Comparison of ENCODE assay signal across 17 cellular contexts in the genomic region with DNA sequence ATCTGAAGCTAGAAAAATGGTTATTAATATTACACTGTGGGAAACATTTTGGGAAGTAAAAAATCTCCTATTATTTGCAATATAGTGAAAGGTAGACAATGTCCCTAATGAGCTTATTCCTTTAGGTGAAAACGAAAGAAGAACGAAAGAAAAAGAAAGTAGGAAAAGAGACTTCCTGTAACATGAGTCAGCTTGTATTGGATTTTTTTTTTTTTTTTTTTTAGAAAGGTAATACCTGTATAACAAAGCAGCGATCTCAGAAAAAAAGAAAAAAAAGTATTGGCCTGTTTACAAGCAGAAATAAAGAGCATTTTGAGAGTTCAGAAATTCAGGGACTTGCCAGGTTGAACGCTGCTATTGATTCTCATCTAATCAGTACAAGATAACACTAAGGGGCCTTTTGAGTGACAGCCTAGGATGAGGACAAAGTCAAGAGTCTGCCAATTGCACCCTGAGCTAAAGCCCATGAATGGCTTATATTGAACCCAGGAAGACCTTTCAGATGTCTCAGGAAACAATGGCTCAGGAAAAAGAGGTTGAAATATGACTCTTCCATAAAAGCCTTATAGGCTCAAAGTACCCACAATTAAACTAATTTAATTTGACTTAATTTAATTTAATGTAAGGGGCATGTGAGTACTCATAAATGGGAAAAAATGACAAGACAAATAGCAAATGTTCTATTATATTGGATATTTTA.
A peak's percentile ranks its signal among the peaks of the same experiment; 100 is the strongest.
DNase-seq lines count a peak whose midpoint lies in the region; ATAC-seq, FAIRE-seq and TF ChIP-seq lines count a peak whose summit lies in the region.
"Had no signal": no experiment of that assay in that cellular context is flagged by ENCODE, and none has a peak within 500 bp of the region (broad histone marks: within the 10 kb centered on the region; RNA-seq: fewer than 3 reads in every experiment).

No MANE protein-coding gene starts in this region.

- H3K79me2 ChIP-seq in GM23338 (replicated peaks; ENCODE audit: insufficient read depth) (no peaks in the 10 kb centered on the region), OCI-LY3 (ENCODE audit: low read length) (no peaks in the 10 kb centered on the region)

- WGBS in A549 (ENCODE audit: missing lambda C conversion rate): 15% methylated on average over 4 of the region's 4 CpGs

- no peak for TF ChIP-seq RAD21 in A549 (conservative IDR thresholded peaks at IDR 0.05 in 1 of 2, IDR thresholded peaks at IDR 0.05 in 1 of 2)

- H3K36me3 ChIP-seq in GM23338 (ENCODE audit: insufficient read depth): no peaks in the 10 kb centered on the region
- no peaks in the 10 kb centered on the region for H3K36me3 ChIP-seq in OCI-LY3 (replicated peaks; ENCODE audit: low read depth, low read length)
- no peaks in the 10 kb centered on the region for H3K36me3 ChIP-seq in kidney (ENCODE audit: control insufficient read depth in 1 of 2, insufficient read depth in 2 of 2, low read length in 2 of 2)
- H3K36me3 ChIP-seq: colonic mucosa had no signal

- H3K27ac Mint-ChIP-seq in GM23338: peak overlapping the region; percentile 78
- H3K27ac Mint-ChIP-seq: mesothelial cell of epicardium; stimulated activated naive B cell treated with anti-CD40 and anti-IgM and Interleukin-4, amounts not matched to agents 10 μg/mL and 1 μg/mL and 100 μg/mL, for 72 hours; T-helper 2 cell treated with Interferon-gamma antibody and Interleukin-4, amounts not matched to agents 5 μg/mL and 100 μg/mL, for 36 hours; type B pancreatic cell had no signal

- H2AFZ ChIP-seq in GM23338 (peak overlapping the region; percentile 4; the same call in 1 of the 2 replicates), OCI-LY3 (ENCODE audit: low read depth, low read length) (no peak overlapping the region)

- H3K4me1 Mint-ChIP-seq in GM23338: peaks cover 7% of the 10 kb centered on the region
- H3K4me1 Mint-ChIP-seq: stimulated activated naive B cell treated with anti-CD40 and anti-IgM and Interleukin-4, amounts not matched to agents 10 μg/mL and 1 μg/mL and 100 μg/mL, for 72 hours had no signal

- H3K4me3 Mint-ChIP-seq in GM23338: no peak overlapping the region
- H3K4me3 Mint-ChIP-seq: mesothelial cell of epicardium; stimulated activated naive B cell treated with anti-CD40 and anti-IgM and Interleukin-4, amounts not matched to agents 10 μg/mL and 1 μg/mL and 100 μg/mL, for 72 hours; T-helper 2 cell treated with Interferon-gamma antibody and Interleukin-4, amounts not matched to agents 5 μg/mL and 100 μg/mL, for 36 hours; type B pancreatic cell had no signal

- no peaks in the 10 kb centered on the region for H3K9me2 ChIP-seq in GM23338 (ENCODE audit: insufficient read depth)

- intact Hi-C loops in kidney (cut with DNase I): no loop called here

- H3K27ac ChIP-seq in A549 (no peak overlapping the region), GM23338 (ENCODE audit: low read depth) (no peak overlapping the region), OCI-LY3 (ENCODE audit: low read length) (no peak overlapping the region), RWPE1 (no peak overlapping the region), kidney (ENCODE audit: low read depth in 2 of 2, low read length in 2 of 2) (no peak overlapping the region)
- H3K27ac ChIP-seq: colonic mucosa had no signal

- FAIRE-seq in A549 (lab: Jason Lieb, UNC) (no peak), kidney (lab: Jason Lieb, UNC) (no peak)
- FAIRE-seq: islet of Langerhans had no signal

- DNase-seq in A549 (ENCODE audit: low read depth in 1 of 2, low spot score in 1 of 2): no peak
- no peak for DNase-seq in GM23338 (ENCODE audit: low spot score)
- no peak for DNase-seq in epithelial cell of proximal tubule (ENCODE audit: low read depth)
- DNase-seq in NCI-H1092 treated with DMSO at 0.1 percent for 48 hours (lab: John Stamatoyannopoulos, UW): no peak
- no peak for DNase-seq in RWPE1 (ENCODE audit: low spot score)
- DNase-seq in kidney: no peak
- DNase-seq: amniotic stem cell; colonic mucosa; erythroblast; NCI-H510A treated with DMSO at 0.1 percent for 48 hours; stimulated activated naive B cell treated with anti-CD40 and anti-IgM and Interleukin-4, amounts not matched to agents 10 μg/mL and 1 μg/mL and 100 μg/mL, for 72 hours had no signal

- H3K9me3 ChIP-seq in A549: no peaks in the 10 kb centered on the region
- no peaks in the 10 kb centered on the region for H3K9me3 ChIP-seq in OCI-LY3 (ENCODE audit: insufficient read depth, low read length)
- H3K9me3 ChIP-seq in kidney (ENCODE audit: control insufficient read depth in 1 of 2, low read length in 2 of 2): no peaks in the 10 kb centered on the region
- H3K9me3 ChIP-seq: colonic mucosa had no signal

- no peak for ATAC-seq in A549
- no peak for ATAC-seq in GM23338
- no peak for ATAC-seq in HG03457 (IDR thresholded peaks at IDR 0.05; ENCODE audit: unreplicated experiment)
- ATAC-seq: stimulated activated naive B cell treated with anti-CD40 and anti-IgM and Interleukin-4, amounts not matched to agents 10 μg/mL and 1 μg/mL and 100 μg/mL, for 72 hours had no signal

- H3K4me3 ChIP-seq in A549: no peak overlapping the region
- no peak overlapping the region for H3K4me3 ChIP-seq in GM23338
- H3K4me3 ChIP-seq in OCI-LY3 (ENCODE audit: low read length): peak overlapping the region; percentile 21; the same call in 1 of the 2 replicates
- peak overlapping the region; percentile 5 for H3K4me3 ChIP-seq in epithelial cell of proximal tubule (ENCODE audit: low read depth, low read length)
- no peak overlapping the region for H3K4me3 ChIP-seq in kidney (ENCODE audit: low read length in 2 of 2)
- H3K4me3 ChIP-seq: colonic mucosa had no signal

- H3K9ac ChIP-seq in OCI-LY3 (ENCODE audit: low read length) (no peak overlapping the region), kidney (ENCODE audit: low read length in 2 of 2) (no peak overlapping the region)

- TF ChIP-seq POLR2A in A549 (IDR thresholded peaks at IDR 0.05; ENCODE audit: low read length): no peak

- TF ChIP-seq EP300 in A549 (IDR thresholded peaks at IDR 0.05): no peak

- POLR2A ChIA-PET in A549 (lab: Yijun Ruan, JAX): interaction anchor here (0.8 kb wide), 1 partner anchor 25 kb away, joined by 3 read pairs; no protein-coding TSS in a partner anchor
- POLR2A ChIA-PET in RWPE1 (lab: Yijun Ruan, JAX; ENCODE audit: low non-redundant PET): no interaction called here

- H3K4me1 ChIP-seq in A549 (0 out of 3 replicates have a peak, but pooled peaks cover 7% of the 10 kb centered on the region), GM23338 (ENCODE audit: insufficient read depth) (no peaks in the 10 kb centered on the region), OCI-LY3 (ENCODE audit: low read length) (peaks cover 4% of the 10 kb centered on the region; the same call in 1 of the 2 replicates), kidney (ENCODE audit: control insufficient read depth in 1 of 2, insufficient read depth in 1 of 2, low read depth in 1 of 2, low read length in 2 of 2) (no peaks in the 10 kb centered on the region)
- H3K4me1 ChIP-seq: colonic mucosa had no signal

- no peaks in the 10 kb centered on the region for H4K20me1 ChIP-seq in GM23338 (replicated peaks; ENCODE audit: insufficient read depth)
- H4K20me1 ChIP-seq in OCI-LY3 (ENCODE audit: insufficient read depth, low read length): no peaks in the 10 kb centered on the region

- H3K4me2 ChIP-seq in A549 (peak overlapping the region; percentile 38), GM23338 (no peak overlapping the region), OCI-LY3 (ENCODE audit: low read length) (peak overlapping the region; percentile 34)

- no peaks in the 10 kb centered on the region for H3F3A ChIP-seq in GM23338 (replicated peaks; ENCODE audit: low read depth)

- CTCF ChIA-PET in A549 (lab: Yijun Ruan, JAX) (no interaction called here), RWPE1 (lab: Yijun Ruan, JAX) (interaction anchor here (0.7 kb wide), 1 partner anchor 291 kb away, joined by 4 read pairs; no protein-coding TSS in a partner anchor)

- no peaks in the 10 kb centered on the region for H3K36me3 Mint-ChIP-seq in GM23338 (ENCODE audit: low read depth)
- H3K36me3 Mint-ChIP-seq: mesothelial cell of epicardium; stimulated activated naive B cell treated with anti-CD40 and anti-IgM and Interleukin-4, amounts not matched to agents 10 μg/mL and 1 μg/mL and 100 μg/mL, for 72 hours; type B pancreatic cell had no signal

- no peaks in the 10 kb centered on the region for H3K9me3 Mint-ChIP-seq in GM23338
- H3K9me3 Mint-ChIP-seq: mesothelial cell of epicardium, type B pancreatic cell had no signal

- no peaks in the 10 kb centered on the region for H3K27me3 Mint-ChIP-seq in GM23338 (ENCODE audit: insufficient read depth, low read depth, poor library complexity)
- H3K27me3 Mint-ChIP-seq: stimulated activated naive B cell treated with anti-CD40 and anti-IgM and Interleukin-4, amounts not matched to agents 10 μg/mL and 1 μg/mL and 100 μg/mL, for 72 hours; type B pancreatic cell had no signal

- H3K27me3 ChIP-seq in GM23338 (ENCODE audit: insufficient read depth): no peaks in the 10 kb centered on the region
- no peaks in the 10 kb centered on the region for H3K27me3 ChIP-seq in OCI-LY3 (ENCODE audit: low read depth, low read length)
- H3K27me3 ChIP-seq: colonic mucosa had no signal

- no peak for TF ChIP-seq CTCF in A549 (IDR thresholded peaks at IDR 0.05)
- no peak for TF ChIP-seq CTCF in GM23338 (conservative IDR thresholded peaks at IDR 0.05; ENCODE audit: low read depth in 2 of 2)
- no peak for TF ChIP-seq CTCF in OCI-LY3 (IDR thresholded peaks at IDR 0.05; ENCODE audit: low read depth, low read length)
- no peak for TF ChIP-seq CTCF in epithelial cell of proximal tubule (conservative IDR thresholded peaks at IDR 0.05; ENCODE audit: low read depth, low read length)
- TF ChIP-seq CTCF in RWPE1 (conservative IDR thresholded peaks at IDR 0.05; ENCODE audit: low read depth): no peak
- no peak for TF ChIP-seq CTCF in kidney (IDR thresholded peaks at IDR 0.05; ENCODE audit: borderline replicate concordance, extremely low read depth, insufficient read depth)

TF ChIP-seq in A549, 52 proteins besides CTCF, POLR2A, EP300 and RAD21 (continues in another document):
- TF ChIP-seq ZSCAN20 (CRISPR knock-in tag; IDR thresholded peaks at IDR 0.05) (no peak), JUNB (IDR thresholded peaks at IDR 0.05) (no peak), RFX5 (IDR thresholded peaks at IDR 0.05) (no peak), RCOR1 (IDR thresholded peaks at IDR 0.05; ENCODE audit: low read depth, low read length) (no peak), RNF2 (IDR thresholded peaks at IDR 0.05; ENCODE audit: borderline replicate concordance, low read depth) (no peak), POLR2AphosphoS2 (conservative IDR thresholded peaks at IDR 0.05; ENCODE audit: low read length) (no peak)

TF ChIP-seq in GM23338, 12 proteins besides CTCF, POLR2A, EP300 and RAD21:
- TF ChIP-seq ZNF114 (CRISPR knock-in tag; IDR thresholded peaks at IDR 0.05): no peak
- TF ChIP-seq STAT1 (IDR thresholded peaks at IDR 0.05; ENCODE audit: unreplicated experiment): no peak
- no peak for TF ChIP-seq ETS1 (IDR thresholded peaks at IDR 0.05)

Comparison
In these comparisons a context has a peak if more than half of its experiments do, and no peak if none do; other contexts are left out.
1. H3K4me3 ChIP-seq: peak in OCI-LY3 (single experiment) and epithelial cell of proximal tubule (single experiment); none in A549 (single experiment), GM23338 (single experiment) and kidney (0 of 2).